ENCODE assay signal across 1 cellular context in genomic region chr17:75975187-75975586, GRCh38.
TF ChIP-seq lines count a peak whose summit lies in the region.

No MANE protein-coding gene starts in this region.

TF ChIP-seq in HepG2, 621 proteins besides CTCF, POLR2A, EP300 and RAD21:
- 0 out of 2 replicates have a peak, but pooled peaks have one; percentile 50 for TF ChIP-seq ZNF367 (CRISPR knock-in tag; IDR thresholded peaks at IDR 0.05; ENCODE audit: borderline replicate concordance)
- 0 out of 2 replicates have a peak, but pooled peaks have one; percentile 21 for TF ChIP-seq ETV5 (CRISPR knock-in tag; IDR thresholded peaks at IDR 0.05; ENCODE audit: borderline replicate concordance)
- peak; percentile 14; the same call in 1 of the 2 replicates for TF ChIP-seq ZMYM3 (CRISPR knock-in tag; IDR thresholded peaks at IDR 0.05)
- TF ChIP-seq MYPOP (CRISPR knock-in tag; IDR thresholded peaks at IDR 0.05) = peak; percentile 51; the same call in 1 of the 2 replicates
- peak; percentile 64; the same call in 1 of the 2 replicates for TF ChIP-seq ZFP37 (CRISPR knock-in tag; IDR thresholded peaks at IDR 0.05; ENCODE audit: borderline replicate concordance)
- TF ChIP-seq, protein P1, sequence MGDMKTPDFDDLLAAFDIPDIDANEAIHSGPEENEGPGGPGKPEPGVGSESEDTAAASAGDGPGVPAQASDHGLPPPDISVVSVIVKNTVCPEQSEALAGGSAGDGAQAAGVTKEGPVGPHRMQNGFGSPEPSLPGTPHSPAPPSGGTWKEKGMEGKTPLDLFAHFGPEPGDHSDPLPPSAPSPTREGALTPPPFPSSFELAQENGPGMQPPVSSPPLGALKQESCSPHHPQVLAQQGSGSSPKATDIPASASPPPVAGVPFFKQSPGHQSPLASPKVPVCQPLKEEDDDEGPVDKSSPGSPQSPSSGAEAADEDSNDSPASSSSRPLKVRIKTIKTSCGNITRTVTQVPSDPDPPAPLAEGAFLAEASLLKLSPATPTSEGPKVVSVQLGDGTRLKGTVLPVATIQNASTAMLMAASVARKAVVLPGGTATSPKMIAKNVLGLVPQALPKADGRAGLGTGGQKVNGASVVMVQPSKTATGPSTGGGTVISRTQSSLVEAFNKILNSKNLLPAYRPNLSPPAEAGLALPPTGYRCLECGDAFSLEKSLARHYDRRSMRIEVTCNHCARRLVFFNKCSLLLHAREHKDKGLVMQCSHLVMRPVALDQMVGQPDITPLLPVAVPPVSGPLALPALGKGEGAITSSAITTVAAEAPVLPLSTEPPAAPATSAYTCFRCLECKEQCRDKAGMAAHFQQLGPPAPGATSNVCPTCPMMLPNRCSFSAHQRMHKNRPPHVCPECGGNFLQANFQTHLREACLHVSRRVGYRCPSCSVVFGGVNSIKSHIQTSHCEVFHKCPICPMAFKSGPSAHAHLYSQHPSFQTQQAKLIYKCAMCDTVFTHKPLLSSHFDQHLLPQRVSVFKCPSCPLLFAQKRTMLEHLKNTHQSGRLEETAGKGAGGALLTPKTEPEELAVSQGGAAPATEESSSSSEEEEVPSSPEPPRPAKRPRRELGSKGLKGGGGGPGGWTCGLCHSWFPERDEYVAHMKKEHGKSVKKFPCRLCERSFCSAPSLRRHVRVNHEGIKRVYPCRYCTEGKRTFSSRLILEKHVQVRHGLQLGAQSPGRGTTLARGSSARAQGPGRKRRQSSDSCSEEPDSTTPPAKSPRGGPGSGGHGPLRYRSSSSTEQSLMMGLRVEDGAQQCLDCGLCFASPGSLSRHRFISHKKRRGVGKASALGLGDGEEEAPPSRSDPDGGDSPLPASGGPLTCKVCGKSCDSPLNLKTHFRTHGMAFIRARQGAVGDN (CRISPR knock-in tag; IDR thresholded peaks at IDR 0.05) = peak; percentile 25; the same call in 1 of the 2 replicates
- peak; percentile 71 for TF ChIP-seq ZNF501 (CRISPR knock-in tag; IDR thresholded peaks at IDR 0.05)
- TF ChIP-seq, protein P2, sequence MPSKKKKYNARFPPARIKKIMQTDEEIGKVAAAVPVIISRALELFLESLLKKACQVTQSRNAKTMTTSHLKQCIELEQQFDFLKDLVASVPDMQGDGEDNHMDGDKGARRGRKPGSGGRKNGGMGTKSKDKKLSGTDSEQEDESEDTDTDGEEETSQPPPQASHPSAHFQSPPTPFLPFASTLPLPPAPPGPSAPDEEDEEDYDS (CRISPR knock-in tag; IDR thresholded peaks at IDR 0.05) = peak; percentile 11; the same call in 1 of the 2 replicates
